1 cellular context compared by ENCODE assay signal in genomic region chr5:41794478-41794877, GRCh38.
TF ChIP-seq lines count a peak whose summit lies in the region.

No MANE protein-coding gene starts in this region.

TF ChIP-seq in HEK293, 187 proteins besides CTCF, POLR2A, EP300 and RAD21 (continued from another document and continues in another):
- TF ChIP-seq ZNF707 (tag by site-specific recombination; IDR thresholded peaks at IDR 0.05) (no peak), ZNF530 (tag by site-specific recombination; IDR thresholded peaks at IDR 0.05; ENCODE audit: low read depth) (no peak), BCL11B (tag by site-specific recombination; IDR thresholded peaks at IDR 0.05; ENCODE audit: low read depth) (no peak), ZBTB44 (tag by site-specific recombination; IDR thresholded peaks at IDR 0.05) (no peak), ZNF664 (tag by site-specific recombination; IDR thresholded peaks at IDR 0.05) (no peak), ZNF677 (tag by site-specific recombination; IDR thresholded peaks at IDR 0.05) (no peak), ZBTB48 (tag by site-specific recombination; IDR thresholded peaks at IDR 0.05) (no peak), ZNF112 (tag by site-specific recombination; IDR thresholded peaks at IDR 0.05) (no peak), KLF16 (tag by site-specific recombination; IDR thresholded peaks at IDR 0.05) (no peak), ZNF600 (tag by site-specific recombination; IDR thresholded peaks at IDR 0.05) (peak; percentile 97), OSR2 (tag by site-specific recombination; IDR thresholded peaks at IDR 0.05) (peak; percentile 56; the same call in 1 of the 2 replicates), ZNF266 (tag by site-specific recombination; IDR thresholded peaks at IDR 0.05; ENCODE audit: low read depth) (no peak), PRDM10 (tag by site-specific recombination; IDR thresholded peaks at IDR 0.05) (peak; percentile 76), ZNF398 (tag by site-specific recombination; IDR thresholded peaks at IDR 0.05) (peak; percentile 52), KLF8 (tag by site-specific recombination; IDR thresholded peaks at IDR 0.05) (peak; percentile 25; the same call in 1 of the 2 replicates), ZNF416 (tag by site-specific recombination; IDR thresholded peaks at IDR 0.05) (no peak), ZNF660 (tag by site-specific recombination; IDR thresholded peaks at IDR 0.05) (peak; percentile 97), ZBTB20 (tag by site-specific recombination; IDR thresholded peaks at IDR 0.05) (no peak), ZNF2 (tag by site-specific recombination; IDR thresholded peaks at IDR 0.05) (peak; percentile 70; the same call in 1 of the 2 replicates), PRDM6 (tag by site-specific recombination; IDR thresholded peaks at IDR 0.05) (peak; percentile 59; the same call in 1 of the 2 replicates), ZSCAN30 (tag by site-specific recombination; IDR thresholded peaks at IDR 0.05) (peak; percentile 37; the same call in 1 of the 2 replicates), FEZF1 (tag by site-specific recombination; IDR thresholded peaks at IDR 0.05) (peak; percentile 58; the same call in 1 of the 2 replicates), ZNF16 (tag by site-specific recombination; IDR thresholded peaks at IDR 0.05; ENCODE audit: low read depth) (no peak), ZNF629 (tag by site-specific recombination; IDR thresholded peaks at IDR 0.05) (peak; percentile 91), INSM2 (tag by site-specific recombination; IDR thresholded peaks at IDR 0.05) (peak; percentile 55; the same call in 1 of the 2 replicates), ZNF341 (tag by site-specific recombination; IDR thresholded peaks at IDR 0.05; ENCODE audit: low read depth) (no peak), ZNF670 (tag by site-specific recombination; IDR thresholded peaks at IDR 0.05; ENCODE audit: low read depth) (no peak), SALL2 (tag by site-specific recombination; IDR thresholded peaks at IDR 0.05; ENCODE audit: borderline replicate concordance) (no peak), ZBTB10 (tag by site-specific recombination; IDR thresholded peaks at IDR 0.05) (no peak), GFI1B (tag by site-specific recombination; IDR thresholded peaks at IDR 0.05) (no peak), PRDM1 (tag by site-specific recombination; IDR thresholded peaks at IDR 0.05) (peak; percentile 64), ZNF501 (tag by site-specific recombination; IDR thresholded peaks at IDR 0.05) (peak; percentile 45; the same call in 1 of the 2 replicates), ZNF560 (tag by site-specific recombination; IDR thresholded peaks at IDR 0.05; ENCODE audit: borderline replicate concordance) (no peak), ZNF174 (tag by site-specific recombination; IDR thresholded peaks at IDR 0.05) (no peak), ZBTB17 (tag by site-specific recombination; IDR thresholded peaks at IDR 0.05) (peak; percentile 83), SP7 (tag by site-specific recombination; IDR thresholded peaks at IDR 0.05) (peak; percentile 100), ZSCAN4 (tag by site-specific recombination; IDR thresholded peaks at IDR 0.05) (peak; percentile 53; the same call in 1 of the 2 replicates), ZFP69B (tag by site-specific recombination; IDR thresholded peaks at IDR 0.05) (peak; percentile 61; the same call in 1 of the 2 replicates), ZNF10 (tag by site-specific recombination; IDR thresholded peaks at IDR 0.05) (no peak), ZNF274 (IDR thresholded peaks at IDR 0.05; ENCODE audit: low read length) (no peak), ZNF274 (tag by site-specific recombination; IDR thresholded peaks at IDR 0.05; ENCODE audit: borderline replicate concordance) (no peak), ZBTB11 (tag by site-specific recombination; conservative IDR thresholded peaks at IDR 0.05; ENCODE audit: low read depth) (no peak), ZBTB8A (tag by site-specific recombination; IDR thresholded peaks at IDR 0.05) (0 out of 2 replicates have a peak, but pooled peaks have one; percentile 27), ZNF184 (tag by site-specific recombination; IDR thresholded peaks at IDR 0.05) (peak; percentile 70; the same call in 1 of the 2 replicates), ZNF423 (tag by site-specific recombination; IDR thresholded peaks at IDR 0.05) (no peak), ZXDB (tag by site-specific recombination; IDR thresholded peaks at IDR 0.05) (peak; percentile 74)
